In the genomic region with DNA sequence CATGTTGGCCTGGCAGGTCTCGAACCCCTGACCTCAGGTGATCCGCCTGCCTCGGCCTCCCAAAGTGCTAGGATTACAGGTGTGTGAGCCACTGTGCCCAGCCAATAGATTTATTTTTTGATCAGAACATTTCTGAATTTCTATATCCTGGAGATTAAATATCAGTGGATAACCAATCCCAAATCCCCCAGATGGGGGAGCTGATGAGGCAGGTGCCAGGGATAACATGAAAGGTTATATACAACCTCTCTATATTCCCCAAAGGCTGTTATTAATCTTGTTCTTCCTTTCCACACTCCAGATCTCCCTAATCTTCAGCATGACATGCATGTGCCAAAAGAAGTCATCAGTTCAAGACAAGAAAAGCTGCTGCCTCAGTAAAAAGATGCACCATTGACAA, we compare ENCODE assay signal across 10 cellular contexts.
DNase-seq lines count a peak whose midpoint lies in the region; ATAC-seq and TF ChIP-seq lines count a peak whose summit lies in the region.
"Had no signal": no experiment of that assay in that cellular context is flagged by ENCODE, and none has a peak within 500 bp of the region (broad histone marks: within the 10 kb centered on the region; RNA-seq: fewer than 3 reads in every experiment).

No MANE protein-coding gene starts in this region.

- H4K20me1 ChIP-seq in GM23338 (replicated peaks; ENCODE audit: insufficient read depth) (no peaks in the 10 kb centered on the region), SK-N-SH (ENCODE audit: insufficient read depth) (no peaks in the 10 kb centered on the region)

- no peak for TF ChIP-seq EP300 in SK-N-SH (IDR thresholded peaks at IDR 0.05; ENCODE audit: borderline replicate concordance in 1 of 2, low read depth in 1 of 2, low read length in 1 of 2)

- no peaks in the 10 kb centered on the region for H3K27me3 ChIP-seq in GM23338 (ENCODE audit: insufficient read depth)
- no peaks in the 10 kb centered on the region for H3K27me3 ChIP-seq in SK-N-SH (ENCODE audit: insufficient read depth)

- DNase-seq in COLO668 (lab: John Stamatoyannopoulos, UW; ENCODE audit: unreplicated experiment) (peak; percentile 20), GM23338 (ENCODE audit: low spot score) (peak; percentile 59), SK-N-SH (peak; percentile 40), iPS-NIHi7 (ENCODE audit: extremely low spot score) (peak; percentile 43), NOMO-1 treated with DMSO at 0.1 percent for 48 hours (lab: John Stamatoyannopoulos, UW; ENCODE audit: unreplicated experiment) (no peak)
- DNase-seq in activated T-cell treated with anti-CD3 and anti-CD28 coated beads, Interleukin-2, amount 50 U/mL, for 1 hour, result no peak
- DNase-seq: activated CD4-positive, CD25-positive, alpha-beta regulatory T cell treated with anti-CD3 and anti-CD28 coated beads, Interleukin-2, amount 50 U/mL, for 72 hours; occipital lobe had no signal

- H3K36me3 ChIP-seq in GM23338 (ENCODE audit: insufficient read depth), result no peaks in the 10 kb centered on the region
- H3K36me3 ChIP-seq in SK-N-SH (replicated peaks in 1 of 2; ENCODE audit: control insufficient read depth in 1 of 2, insufficient read depth in 2 of 2, low read length in 1 of 2), result no peaks in the 10 kb centered on the region

- ATAC-seq in GM23338 (peak; percentile 57; the same call in 2 of the 3 replicates), GM21367 (IDR thresholded peaks at IDR 0.05; ENCODE audit: unreplicated experiment) (no peak), HG03469 (IDR thresholded peaks at IDR 0.05; ENCODE audit: unreplicated experiment) (no peak)

- POLR2A ChIA-PET in SK-N-SH (lab: Yijun Ruan, JAX), result no interaction called here

- TF ChIP-seq RAD21 in SK-N-SH (IDR thresholded peaks at IDR 0.05; ENCODE audit: low read length), result peak; percentile 63

- H3K4me1 ChIP-seq in GM23338 (ENCODE audit: insufficient read depth) (peaks cover 6% of the 10 kb centered on the region), SK-N-SH (ENCODE audit: control insufficient read depth in 1 of 2, insufficient read depth in 2 of 2, low read depth in 1 of 2, low read length in 1 of 2) (peaks cover 0 to 7% of the 10 kb centered on the region in 2 experiments; a peak in 1 of 4 replicates)

- H3K27ac Mint-ChIP-seq in GM23338, result no peak overlapping the region

- H3K79me2 ChIP-seq in GM23338 (replicated peaks; ENCODE audit: insufficient read depth) (no peaks in the 10 kb centered on the region), SK-N-SH (ENCODE audit: insufficient read depth) (peaks cover 24% of the 10 kb centered on the region; the same call in 1 of the 2 replicates)

- no peak overlapping the region for H2AFZ ChIP-seq in GM23338
- no peak overlapping the region for H2AFZ ChIP-seq in SK-N-SH (ENCODE audit: low read depth)

- CTCF ChIA-PET in SK-N-SH (lab: Yijun Ruan, JAX), result interaction anchor here (0.6 to 1.4 kb wide), 13 partner anchors 9 to 297 kb away, joined by 3 to 6 read pairs (median 3); no protein-coding TSS in a partner anchor

- H3F3A ChIP-seq in GM23338 (replicated peaks; ENCODE audit: low read depth) (no peaks in the 10 kb centered on the region), SK-N-SH (replicated peaks; ENCODE audit: insufficient read depth) (peaks cover 11% of the 10 kb centered on the region)

- H3K4me2 ChIP-seq in GM23338, result no peak overlapping the region
- H3K4me2 ChIP-seq in SK-N-SH, result no peak overlapping the region

- no peaks in the 10 kb centered on the region for H3K9me3 ChIP-seq in SK-N-SH

- peaks cover 7% of the 10 kb centered on the region; the same call in 2 of the 3 replicates for H3K4me1 Mint-ChIP-seq in GM23338

- no peaks in the 10 kb centered on the region for H3K36me3 Mint-ChIP-seq in GM23338 (ENCODE audit: low read depth)

- H3K9me3 Mint-ChIP-seq in GM23338, result no peaks in the 10 kb centered on the region

- no peak overlapping the region for H3K27ac ChIP-seq in GM23338 (ENCODE audit: low read depth)
- no peak overlapping the region for H3K27ac ChIP-seq in SK-N-SH (ENCODE audit: low read depth in 2 of 2, low read length in 1 of 2)

- no peak overlapping the region for H3K9ac ChIP-seq in SK-N-SH

- H3K4me3 Mint-ChIP-seq in GM23338, result no peak overlapping the region

- TF ChIP-seq CTCF in GM23338 (conservative IDR thresholded peaks at IDR 0.05; ENCODE audit: low read depth in 2 of 2) (peak; percentile 69 to 78), SK-N-SH (IDR thresholded peaks at IDR 0.05) (peak; percentile 67)

- 81% methylated on average over 3 of the region's 3 CpGs for WGBS in SK-N-SH (ENCODE audit: low lambda C conversion rate)

- H3K4me3 ChIP-seq in GM23338, result no peak overlapping the region
- no peak overlapping the region for H3K4me3 ChIP-seq in SK-N-SH (ENCODE audit: low read depth in 2 of 2, low read length in 1 of 2)

- H3K9me2 ChIP-seq in GM23338 (ENCODE audit: insufficient read depth), result no peaks in the 10 kb centered on the region
- H3K9me2 ChIP-seq in SK-N-SH, result no peaks in the 10 kb centered on the region

- no peaks in the 10 kb centered on the region for H3K27me3 Mint-ChIP-seq in GM23338 (ENCODE audit: insufficient read depth, low read depth, poor library complexity)

TF ChIP-seq in GM23338, 12 proteins besides CTCF, POLR2A, EP300 and RAD21 (continues in another document):
- TF ChIP-seq ZNF114 (CRISPR knock-in tag; IDR thresholded peaks at IDR 0.05) (no peak), EZH2 (IDR thresholded peaks at IDR 0.05; ENCODE audit: low read depth, unreplicated experiment) (no peak), NANOG (IDR thresholded peaks at IDR 0.05; ENCODE audit: borderline replicate concordance) (no peak), EZH2phosphoT487 (IDR thresholded peaks at IDR 0.05; ENCODE audit: unreplicated experiment) (no peak), ZNF331 (CRISPR knock-in tag; IDR thresholded peaks at IDR 0.05; ENCODE audit: low read depth) (no peak)
- TF ChIP-seq, protein P1, sequence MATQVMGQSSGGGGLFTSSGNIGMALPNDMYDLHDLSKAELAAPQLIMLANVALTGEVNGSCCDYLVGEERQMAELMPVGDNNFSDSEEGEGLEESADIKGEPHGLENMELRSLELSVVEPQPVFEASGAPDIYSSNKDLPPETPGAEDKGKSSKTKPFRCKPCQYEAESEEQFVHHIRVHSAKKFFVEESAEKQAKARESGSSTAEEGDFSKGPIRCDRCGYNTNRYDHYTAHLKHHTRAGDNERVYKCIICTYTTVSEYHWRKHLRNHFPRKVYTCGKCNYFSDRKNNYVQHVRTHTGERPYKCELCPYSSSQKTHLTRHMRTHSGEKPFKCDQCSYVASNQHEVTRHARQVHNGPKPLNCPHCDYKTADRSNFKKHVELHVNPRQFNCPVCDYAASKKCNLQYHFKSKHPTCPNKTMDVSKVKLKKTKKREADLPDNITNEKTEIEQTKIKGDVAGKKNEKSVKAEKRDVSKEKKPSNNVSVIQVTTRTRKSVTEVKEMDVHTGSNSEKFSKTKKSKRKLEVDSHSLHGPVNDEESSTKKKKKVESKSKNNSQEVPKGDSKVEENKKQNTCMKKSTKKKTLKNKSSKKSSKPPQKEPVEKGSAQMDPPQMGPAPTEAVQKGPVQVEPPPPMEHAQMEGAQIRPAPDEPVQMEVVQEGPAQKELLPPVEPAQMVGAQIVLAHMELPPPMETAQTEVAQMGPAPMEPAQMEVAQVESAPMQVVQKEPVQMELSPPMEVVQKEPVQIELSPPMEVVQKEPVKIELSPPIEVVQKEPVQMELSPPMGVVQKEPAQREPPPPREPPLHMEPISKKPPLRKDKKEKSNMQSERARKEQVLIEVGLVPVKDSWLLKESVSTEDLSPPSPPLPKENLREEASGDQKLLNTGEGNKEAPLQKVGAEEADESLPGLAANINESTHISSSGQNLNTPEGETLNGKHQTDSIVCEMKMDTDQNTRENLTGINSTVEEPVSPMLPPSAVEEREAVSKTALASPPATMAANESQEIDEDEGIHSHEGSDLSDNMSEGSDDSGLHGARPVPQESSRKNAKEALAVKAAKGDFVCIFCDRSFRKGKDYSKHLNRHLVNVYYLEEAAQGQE (IDR thresholded peaks at IDR 0.05; ENCODE audit: unreplicated experiment), result no peak

TF ChIP-seq in SK-N-SH, 30 proteins besides CTCF, POLR2A, EP300 and RAD21:
- no peak for TF ChIP-seq NFIC (IDR thresholded peaks at IDR 0.05; ENCODE audit: borderline replicate concordance)
- peak; percentile 59 for TF ChIP-seq SMC3 (IDR thresholded peaks at IDR 0.05; ENCODE audit: low read depth, low read length)

Comparison
In these comparisons a context has a peak if more than half of its experiments do, and no peak if none do; other contexts are left out.
1. DNase-seq: peak in COLO668 (single experiment), GM23338 (single experiment), SK-N-SH (single experiment) and iPS-NIHi7 (single experiment); none in activated T-cell treated with anti-CD3 and anti-CD28 coated beads, Interleukin-2, amount 50 U/mL, for 1 hour (single experiment) and NOMO-1 treated with DMSO at 0.1 percent for 48 hours (single experiment).